8 cellular contexts compared by ENCODE assay signal in genomic region chr5:34915856-34916192, GRCh38. TPM values are rescaled to one million over a fixed set of nuclear protein-coding genes. Genes with fewer than 3 reads are reported as not detected.
DNase-seq lines count a peak whose midpoint lies in the region; ATAC-seq and TF ChIP-seq lines count a peak whose summit lies in the region.

No MANE protein-coding gene starts in this region.

- H3K9me3 ChIP-seq in Caco-2 (no peaks in the 10 kb centered on the region), skeletal muscle satellite cell (replicated peaks; ENCODE audit: low read length) (no peaks in the 10 kb centered on the region)

- H3K27ac ChIP-seq in KMS-11 = peak overlapping the region; percentile 84

- H3K27me3 Mint-ChIP-seq in Caco-2 (ENCODE audit: insufficient read depth, unreplicated experiment) = no peaks in the 10 kb centered on the region

- intact Hi-C loops in Caco-2 (cut with micrococcal nuclease; ENCODE audit: unreplicated experiment) = loop anchor here (2.0 kb wide), 2 partner anchors 13 to 911 kb away; partner anchors contain the start of gene DNAJC21

- POLR2A ChIA-PET in Caco-2 (lab: Charles Lee) = interaction anchor here (0.6 to 2.6 kb wide), 8 partner anchors 14 to 563 kb away, joined by 3 to 60 read pairs (median 5); partner anchors contain the start of genes DNAJC21, RAI14 and TTC23L

- BruUV-seq in Caco-2 (replicated peaks; lab: Mats Ljungman, UMichigan) = TSS peak; percentile 73

- DNase-seq in Caco-2 = no peak
- DNase-seq in OCI-M2 (lab: John Stamatoyannopoulos, UW; ENCODE audit: unreplicated experiment) = no peak
- no peak for DNase-seq in putamen (ENCODE audit: low spot score)
- DNase-seq in NCI-H2107 (lab: John Stamatoyannopoulos, UW) = no peak

- peaks cover 15% of the 10 kb centered on the region for H3K4me1 Mint-ChIP-seq in Caco-2 (ENCODE audit: low read depth, unreplicated experiment)

- ATAC-seq in GM21381 (IDR thresholded peaks at IDR 0.05; ENCODE audit: unreplicated experiment) (peak; percentile 14), esophagus mucosa (peak; percentile 14)

- H3K9ac ChIP-seq in KMS-11 = peak overlapping the region; percentile 98
- peak overlapping the region; percentile 93 for H3K9ac ChIP-seq in skeletal muscle satellite cell (ENCODE audit: low read depth, low read length)

- H3K4me2 ChIP-seq in KMS-11 = peak overlapping the region; percentile 72; the same call in 1 of the 2 replicates
- peak overlapping the region; percentile 92 for H3K4me2 ChIP-seq in skeletal muscle satellite cell (ENCODE audit: low read length)

- H3K27ac Mint-ChIP-seq in Caco-2 (ENCODE audit: unreplicated experiment) = no peak overlapping the region

- H3K4me3 ChIP-seq in Caco-2 (ENCODE audit: low read depth, low read length) = peak overlapping the region; percentile 75
- H3K4me3 ChIP-seq in KMS-11 (IDR thresholded peaks at IDR 0.05; ENCODE audit: insufficient read depth, low read depth, low read length) = no peak overlapping the region
- peak overlapping the region; percentile 97 for H3K4me3 ChIP-seq in skeletal muscle satellite cell (ENCODE audit: low read length)

- peaks cover 3% of the 10 kb centered on the region; the same call in 1 of the 2 replicates for H3K36me3 ChIP-seq in Caco-2 (ENCODE audit: control insufficient read depth, insufficient read depth, low read length)
- H3K36me3 ChIP-seq in KMS-11 (ENCODE audit: insufficient read depth) = peaks cover 22% of the 10 kb centered on the region; the same call in 1 of the 2 replicates
- peaks cover 23% of the 10 kb centered on the region for H3K36me3 ChIP-seq in skeletal muscle satellite cell (ENCODE audit: insufficient read depth, low read length)

- peaks cover 51% of the 10 kb centered on the region for H3K36me3 Mint-ChIP-seq in Caco-2 (ENCODE audit: insufficient read depth, unreplicated experiment)

- no peaks in the 10 kb centered on the region for H3K9me3 Mint-ChIP-seq in Caco-2 (ENCODE audit: unreplicated experiment)

- CTCF ChIA-PET in Caco-2 (lab: Charles Lee) = interaction anchor here (1.4 to 3.8 kb wide), 3 partner anchors 14 to 441 kb away, joined by 5 to 31 read pairs (median 9); partner anchors contain the start of gene DNAJC21

- H2AFZ ChIP-seq in KMS-11 (ENCODE audit: low read depth) = peak overlapping the region; percentile 51

- H3K4me3 Mint-ChIP-seq in Caco-2 (ENCODE audit: unreplicated experiment) = no peak overlapping the region

- peaks cover 84% of the 10 kb centered on the region for H3K79me2 ChIP-seq in KMS-11 (ENCODE audit: insufficient read depth, low read depth)

- H4K20me1 ChIP-seq in KMS-11 (ENCODE audit: insufficient read depth) = no peaks in the 10 kb centered on the region

- H3K27me3 ChIP-seq in Caco-2 (replicated peaks; ENCODE audit: control insufficient read depth, insufficient read depth, low read length) (no peaks in the 10 kb centered on the region), KMS-11 (ENCODE audit: insufficient read depth, low read depth) (no peaks in the 10 kb centered on the region), skeletal muscle satellite cell (ENCODE audit: control insufficient read depth, insufficient read depth, low read length) (no peaks in the 10 kb centered on the region)

- TF ChIP-seq CTCF in Caco-2 (IDR thresholded peaks at IDR 0.05; ENCODE audit: insufficient read depth in 1 of 2, low read depth in 1 of 2, low read length in 1 of 2, severe bottlenecking in 1 of 2, unreplicated experiment in 1 of 2) = no peak
- TF ChIP-seq CTCF in KMS-11 (conservative IDR thresholded peaks at IDR 0.05; ENCODE audit: low read depth, low read length) = no peak

- H3K4me1 ChIP-seq in Caco-2 = peaks cover 14% of the 10 kb centered on the region; the same call in 1 of the 2 replicates
- H3K4me1 ChIP-seq in KMS-11 (ENCODE audit: low read depth, poor library complexity, severe bottlenecking) = peaks cover 41% of the 10 kb centered on the region
- H3K4me1 ChIP-seq in skeletal muscle satellite cell (ENCODE audit: control insufficient read depth, insufficient read depth, low read length) = peaks cover 28% of the 10 kb centered on the region

RNA-seq across cellular contexts. Expression of gene BRIX1, which starts 0.3 kb away (rescaled TPM):
- 56.5 and 61.1 TPM in 2 replicates for total RNA-seq in Caco-2 (2022)
- total RNA-seq in esophagus mucosa = 22.0 TPM
- total RNA-seq in skeletal muscle satellite cell (2012; rRNA removed) = 42.4 and 52.5 TPM in 2 replicates

RNA-seq across cellular contexts. Expression of gene RAD1, which starts 0.5 kb away (rescaled TPM):
- 29.1 and 34.4 TPM in 2 replicates for total RNA-seq in Caco-2 (2022)
- 11.2 TPM for total RNA-seq in esophagus mucosa
- 20.1 and 25.1 TPM in 2 replicates for total RNA-seq in skeletal muscle satellite cell (2012; rRNA removed)

RNA-seq across cellular contexts. Expression of gene DNAJC21, which starts 13.5 kb away (rescaled TPM):
- total RNA-seq in Caco-2 (2022) (62.3 and 66.0 TPM in 2 replicates), esophagus mucosa (31.9 TPM)
- total RNA-seq in skeletal muscle satellite cell (2012; rRNA removed) = 19.9 and 25.6 TPM in 2 replicates
